ENCODE assay signal across 24 cellular contexts in the genomic region with DNA sequence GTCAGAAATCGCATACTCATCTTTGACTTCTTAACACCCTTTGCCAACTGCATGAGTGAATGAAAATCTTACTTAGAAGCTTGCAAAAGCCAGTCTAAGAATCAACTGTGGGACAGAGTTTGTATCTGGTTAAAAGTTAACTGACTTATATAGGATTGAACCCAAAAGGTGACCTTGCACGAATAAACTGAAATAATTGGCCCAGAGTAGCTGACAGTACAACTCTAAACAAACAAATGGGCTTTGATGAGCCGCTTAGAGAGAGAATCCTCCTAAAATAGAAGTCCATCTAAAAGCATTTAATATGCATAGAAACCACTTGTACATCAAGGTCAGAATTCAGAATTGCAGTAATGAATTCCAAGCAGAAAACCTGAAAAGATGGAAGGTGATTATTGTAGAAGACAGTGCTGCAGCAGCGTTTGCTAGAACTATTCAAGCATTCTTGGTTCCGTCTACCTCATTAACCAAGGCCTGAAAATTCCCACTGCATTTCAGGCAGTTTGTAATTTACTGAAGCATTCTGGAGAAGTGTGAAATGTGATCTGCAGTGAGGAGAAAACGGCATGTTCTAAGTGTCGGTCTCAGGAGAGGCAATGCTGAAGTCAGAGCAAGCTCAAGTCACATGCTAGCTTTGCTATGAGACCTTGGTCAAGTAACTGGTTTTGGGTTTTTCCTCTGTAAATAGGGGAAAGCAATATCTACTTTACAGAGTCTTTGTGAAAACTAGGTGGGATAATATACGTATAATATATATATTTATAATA.
"Had no signal": no experiment of that assay in that cellular context is flagged by ENCODE, and none has a peak within 500 bp of the region (broad histone marks: within the 10 kb centered on the region; RNA-seq: fewer than 3 reads in every experiment).

No MANE protein-coding gene starts in this region.

- H3K4me3 ChIP-seq: left ventricle myocardium inferior, lung, mucosa of descending colon, ovary, right atrium auricular region, sigmoid colon, spleen, suprapubic skin, thoracic aorta, tibial artery, upper lobe of right lung had no signal

- H3K9me3 ChIP-seq: left ventricle myocardium inferior, mucosa of descending colon, ovary, right atrium auricular region, sigmoid colon, spleen, suprapubic skin, thoracic aorta, tibial artery, upper lobe of right lung had no signal

- FAIRE-seq: kidney, small intestine, urothelium cell line had no signal

- H3K27me3 ChIP-seq: ovary, right atrium auricular region, sigmoid colon, spleen, suprapubic skin, tibial artery, upper lobe of right lung had no signal

- H3K27ac ChIP-seq: left ventricle myocardium inferior, ovary, right atrium auricular region, sigmoid colon, spleen, suprapubic skin, thoracic aorta, tibial artery, upper lobe of right lung had no signal

- ATAC-seq: left colon; mucosa of descending colon; naive thymus-derived CD4-positive, alpha-beta T cell; natural killer cell treated with Interleukin-12 subunit alpha and Interleukin-12 subunit beta and Interleukin-15 and Interleukin-18, amount 100 ng/mL, for 72 hours; stimulated activated effector memory CD8-positive, alpha-beta T cell treated with anti-CD3 and anti-CD28 coated beads, Interleukin-12 subunit alpha, Interleukin-12 subunit beta, amount 100 ng/mL, for 72 hours; upper lobe of right lung had no signal

- H3K36me3 ChIP-seq: left ventricle myocardium inferior, ovary, right atrium auricular region, sigmoid colon, spleen, suprapubic skin, thoracic aorta, tibial artery, upper lobe of right lung had no signal

- DNase-seq: hippocampal formation; kidney; left colon; left ventricle myocardium inferior; mesendoderm; midbrain; mucosa of descending colon; naive thymus-derived CD4-positive, alpha-beta T cell; ovary; sigmoid colon; small intestine; spleen; stimulated activated CD4-positive, alpha-beta T cell treated with anti-CD3 and anti-CD28 coated beads, Interleukin-4, amount 100 ng/mL, for 24 hours; stimulated activated naive CD4-positive, alpha-beta T cell; tibial artery; trophoblast cell; upper lobe of right lung had no signal

- H3K4me1 ChIP-seq: left ventricle myocardium inferior, right atrium auricular region, spleen, suprapubic skin, tibial artery, upper lobe of right lung had no signal
